Comparison of ENCODE assay signal across 1 cellular context in genomic region chr6:3206339-3207015, GRCh38.
TF ChIP-seq lines count a peak whose summit lies in the region.

No MANE protein-coding gene starts in this region.

TF ChIP-seq in HepG2, 621 proteins besides CTCF, POLR2A, EP300 and RAD21:
- TF ChIP-seq YEATS2 (CRISPR knock-in tag; IDR thresholded peaks at IDR 0.05; ENCODE audit: borderline replicate concordance): no peak
- TF ChIP-seq TEAD3 (CRISPR knock-in tag; optimal IDR thresholded peaks at IDR 0.05; ENCODE audit: borderline replicate concordance): no peak
- TF ChIP-seq ARHGAP35 (CRISPR knock-in tag; IDR thresholded peaks at IDR 0.05; ENCODE audit: borderline replicate concordance): no peak
- TF ChIP-seq ZNF354B (CRISPR knock-in tag; IDR thresholded peaks at IDR 0.05): no peak
- no peak for TF ChIP-seq ZNF460 (CRISPR knock-in tag; IDR thresholded peaks at IDR 0.05; ENCODE audit: borderline replicate concordance)
- no peak for TF ChIP-seq DNMT1 (CRISPR knock-in tag; IDR thresholded peaks at IDR 0.05)
- no peak for TF ChIP-seq NRL (CRISPR knock-in tag; IDR thresholded peaks at IDR 0.05; ENCODE audit: borderline replicate concordance)
- TF ChIP-seq THRA (CRISPR knock-in tag; IDR thresholded peaks at IDR 0.05; ENCODE audit: borderline replicate concordance): no peak
- TF ChIP-seq, protein P1, sequence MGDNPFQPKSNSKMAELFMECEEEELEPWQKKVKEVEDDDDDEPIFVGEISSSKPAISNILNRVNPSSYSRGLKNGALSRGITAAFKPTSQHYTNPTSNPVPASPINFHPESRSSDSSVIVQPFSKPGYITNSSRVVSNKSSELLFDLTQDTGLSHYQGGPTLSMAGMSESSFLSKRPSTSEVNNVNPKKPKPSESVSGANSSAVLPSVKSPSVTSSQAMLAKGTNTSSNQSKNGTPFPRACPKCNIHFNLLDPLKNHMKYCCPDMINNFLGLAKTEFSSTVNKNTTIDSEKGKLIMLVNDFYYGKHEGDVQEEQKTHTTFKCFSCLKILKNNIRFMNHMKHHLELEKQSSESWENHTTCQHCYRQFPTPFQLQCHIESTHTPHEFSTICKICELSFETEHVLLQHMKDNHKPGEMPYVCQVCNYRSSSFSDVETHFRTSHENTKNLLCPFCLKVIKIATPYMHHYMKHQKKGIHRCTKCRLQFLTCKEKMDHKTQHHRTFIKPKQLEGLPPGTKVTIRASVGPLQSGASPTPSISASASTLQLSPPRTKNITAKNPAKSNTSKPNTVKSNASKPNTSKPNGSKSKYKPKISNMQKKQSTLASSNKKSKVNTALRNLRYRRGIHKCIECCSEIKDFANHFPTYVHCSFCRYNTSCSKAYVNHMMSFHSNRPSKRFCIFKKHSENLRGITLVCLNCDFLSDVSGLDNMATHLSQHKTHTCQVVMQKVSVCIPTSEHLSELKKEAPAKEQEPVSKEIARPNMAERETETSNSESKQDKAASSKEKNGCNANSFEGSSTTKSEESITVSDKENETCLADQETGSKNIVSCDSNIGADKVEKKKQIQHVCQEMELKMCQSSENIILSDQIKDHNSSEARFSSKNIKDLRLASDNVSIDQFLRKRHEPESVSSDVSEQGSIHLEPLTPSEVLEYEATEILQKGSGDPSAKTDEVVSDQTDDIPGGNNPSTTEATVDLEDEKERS (CRISPR knock-in tag; IDR thresholded peaks at IDR 0.05): no peak
- TF ChIP-seq, protein P2, sequence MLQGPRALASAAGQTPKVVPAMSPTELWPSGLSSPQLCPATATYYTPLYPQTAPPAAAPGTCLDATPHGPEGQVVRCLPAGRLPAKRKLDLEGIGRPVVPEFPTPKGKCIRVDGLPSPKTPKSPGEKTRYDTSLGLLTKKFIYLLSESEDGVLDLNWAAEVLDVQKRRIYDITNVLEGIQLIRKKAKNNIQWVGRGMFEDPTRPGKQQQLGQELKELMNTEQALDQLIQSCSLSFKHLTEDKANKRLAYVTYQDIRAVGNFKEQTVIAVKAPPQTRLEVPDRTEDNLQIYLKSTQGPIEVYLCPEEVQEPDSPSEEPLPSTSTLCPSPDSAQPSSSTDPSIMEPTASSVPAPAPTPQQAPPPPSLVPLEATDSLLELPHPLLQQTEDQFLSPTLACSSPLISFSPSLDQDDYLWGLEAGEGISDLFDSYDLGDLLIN (CRISPR knock-in tag; IDR thresholded peaks at IDR 0.05; ENCODE audit: borderline replicate concordance): no peak
- TF ChIP-seq, protein P3, sequence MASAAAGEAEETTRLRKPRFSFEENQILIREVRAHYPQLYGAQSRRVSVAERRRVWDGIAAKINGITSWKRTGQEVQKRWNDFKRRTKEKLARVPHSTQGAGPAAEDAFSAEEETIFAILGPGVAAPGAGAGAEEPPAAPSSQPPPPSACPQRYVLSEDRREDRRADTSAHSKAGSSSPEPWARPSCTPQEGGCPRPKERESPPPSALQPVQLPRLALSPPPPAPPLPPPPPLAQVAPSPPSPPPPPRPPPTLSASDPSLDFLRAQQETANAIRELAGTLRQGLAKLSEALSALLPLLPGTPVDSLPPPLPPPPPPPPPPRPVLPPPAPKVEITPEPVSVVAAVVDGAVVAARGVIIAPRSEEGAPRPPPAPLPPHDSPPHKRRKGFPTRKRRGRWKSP (CRISPR knock-in tag; IDR thresholded peaks at IDR 0.05): no peak
- no peak for TF ChIP-seq ZMYM2 (CRISPR knock-in tag; IDR thresholded peaks at IDR 0.05)
- no peak for TF ChIP-seq TBX2 (CRISPR knock-in tag; IDR thresholded peaks at IDR 0.05; ENCODE audit: borderline replicate concordance)
- no peak for TF ChIP-seq ZNF264 (CRISPR knock-in tag; IDR thresholded peaks at IDR 0.05)
- TF ChIP-seq ZBTB43 (CRISPR knock-in tag; conservative IDR thresholded peaks at IDR 0.05): no peak
- TF ChIP-seq SPEN (CRISPR knock-in tag; IDR thresholded peaks at IDR 0.05; ENCODE audit: low read depth): no peak
- no peak for TF ChIP-seq MXD3 (CRISPR knock-in tag; IDR thresholded peaks at IDR 0.05)
